Comparison of ENCODE assay signal across 23 cellular contexts in the genomic region with DNA sequence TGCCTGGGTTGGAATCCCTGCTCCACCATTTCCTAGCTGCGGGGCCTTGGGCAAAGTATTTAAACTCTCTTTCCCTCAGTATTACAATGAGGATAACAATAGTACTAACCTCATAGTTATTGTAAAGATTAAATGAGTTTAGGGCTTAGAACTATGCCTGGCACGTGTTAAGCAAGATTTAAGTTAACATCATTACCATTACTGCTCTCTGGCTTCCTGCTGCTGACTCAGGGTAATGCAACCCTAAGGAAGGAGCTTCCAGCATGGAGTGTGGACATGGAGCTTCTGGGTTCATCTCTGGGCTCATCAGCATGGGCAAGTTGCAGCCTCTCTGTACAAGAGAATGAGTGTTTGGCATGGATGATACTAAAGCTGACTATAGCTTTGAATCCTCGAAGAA.
"Had no signal": no experiment of that assay in that cellular context is flagged by ENCODE, and none has a peak within 500 bp of the region (broad histone marks: within the 10 kb centered on the region; RNA-seq: fewer than 3 reads in every experiment).

No MANE protein-coding gene starts in this region.

- H3K4me1 ChIP-seq: SJSA1 had no signal

- H3K27me3 ChIP-seq: SJSA1 had no signal

- H3K4me3 ChIP-seq: K562, SJSA1, SK-N-MC had no signal

- ATAC-seq: K562 had no signal

- H3K4me2 ChIP-seq: KMS-11 had no signal

- H3K9ac ChIP-seq: KMS-11 had no signal

- H3K36me3 Mint-ChIP-seq: IgD-negative memory B cell had no signal

- H3K36me3 ChIP-seq: SJSA1 had no signal

- H3K4me1 Mint-ChIP-seq: IgD-negative memory B cell had no signal

- H3K9me3 ChIP-seq: SJSA1 had no signal

- H3K4me3 Mint-ChIP-seq: IgD-negative memory B cell had no signal

- DNase-seq: Kasumi-1, MM.1S, NCI-H1092 treated with DMSO at 0.1 percent for 48 hours, NCI-H1436, NCI-H187, NCI-H2029, NCI-H2081 treated with DMSO at 0.1 percent for 48 hours, NCI-H2171, NCI-H226, NCI-H446, NCI-H510A, NCI-H524 treated with DMSO at 0.1 percent for 48 hours, NCI-H69, NCI-H774, Right ventricle myocardium superior, RPMI8226, SIG-M5 had no signal

- H3K27ac ChIP-seq: HL-60, KMS-11, SJSA1, SK-N-MC had no signal

- H3K27ac Mint-ChIP-seq: IgD-negative memory B cell had no signal
